Comparison of ENCODE assay signal across 26 cellular contexts in the genomic region with DNA sequence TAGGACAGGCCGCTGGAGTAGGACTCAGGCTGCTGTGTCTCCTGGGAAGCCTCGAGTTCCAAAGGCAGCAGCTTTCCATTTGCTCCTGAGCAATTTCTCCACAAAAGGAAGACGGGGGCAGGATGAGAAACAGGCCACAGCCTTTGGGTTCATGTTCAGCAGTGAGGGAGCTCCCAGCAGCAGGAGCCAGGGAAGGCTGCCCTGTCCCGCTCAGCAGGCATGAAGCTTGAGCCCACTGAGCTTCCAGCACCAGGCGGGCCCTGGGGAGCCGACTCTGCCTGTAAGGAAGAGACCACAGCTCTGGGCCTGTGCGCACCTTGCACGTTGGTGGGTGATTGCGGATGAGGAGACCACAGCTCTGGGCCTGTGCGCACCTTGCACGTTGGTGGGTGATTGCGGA.
"Had no signal": no experiment of that assay in that cellular context is flagged by ENCODE, and none has a peak within 500 bp of the region (broad histone marks: within the 10 kb centered on the region; RNA-seq: fewer than 3 reads in every experiment).

No MANE protein-coding gene starts in this region.

- H3K27ac ChIP-seq: colonic mucosa, coronary artery, dorsolateral prefrontal cortex, epithelial cell of prostate, esophagus muscularis mucosa, esophagus squamous epithelium, foreskin keratinocyte, gastrocnemius medialis, gastroesophageal sphincter, heart left ventricle had no signal

- FAIRE-seq: colon, endometrium, endothelial cell of umbilical vein, frontal cortex had no signal

- DNase-seq: colonic mucosa; cortex of kidney; dermis blood vessel endothelial cell; dorsolateral prefrontal cortex; effector CD4-positive, alpha-beta T cell; effector CD8-positive, alpha-beta T cell; effector memory CD4-positive, alpha-beta T cell; effector memory CD8-positive, alpha-beta T cell; endodermal cell; erythroblast; esophagus squamous epithelium; foreskin fibroblast; foreskin keratinocyte; foreskin melanocyte; gastrocnemius medialis; glutamatergic neuron; head of caudate nucleus; heart left ventricle had no signal

- H3K36me3 ChIP-seq: colonic mucosa, esophagus muscularis mucosa, esophagus squamous epithelium, gastrocnemius medialis, gastroesophageal sphincter, heart left ventricle had no signal

- H3K9me3 ChIP-seq: colonic mucosa, esophagus muscularis mucosa, esophagus squamous epithelium, gastrocnemius medialis, gastroesophageal sphincter, heart left ventricle had no signal

- H3K4me3 ChIP-seq: colonic mucosa, coronary artery, dorsolateral prefrontal cortex, esophagus muscularis mucosa, esophagus squamous epithelium, gastrocnemius medialis, gastroesophageal sphincter, heart left ventricle had no signal

- H3K27me3 ChIP-seq: colonic mucosa, foreskin keratinocyte, gastrocnemius medialis had no signal

- H3K4me1 ChIP-seq: colonic mucosa, esophagus muscularis mucosa, esophagus squamous epithelium, foreskin keratinocyte, gastrocnemius medialis, gastroesophageal sphincter, heart left ventricle had no signal
